In genomic region chr9:93871286-93871685, GRCh38 we compare ENCODE assay signal across 25 cellular contexts.
DNase-seq lines count a peak whose midpoint lies in the region; ATAC-seq, FAIRE-seq and TF ChIP-seq lines count a peak whose summit lies in the region.
"Had no signal": no experiment of that assay in that cellular context is flagged by ENCODE, and none has a peak within 500 bp of the region (broad histone marks: within the 10 kb centered on the region; RNA-seq: fewer than 3 reads in every experiment).

No MANE protein-coding gene starts in this region.

- H3K36me3 Mint-ChIP-seq in GM23338 (ENCODE audit: low read depth) (peaks cover 16% of the 10 kb centered on the region), H9 (ENCODE audit: insufficient read depth in 1 of 3, low read depth in 3 of 3) (peaks cover 11 to 23% (median 14%) of the 10 kb centered on the region in 3 experiments)
- H3K36me3 Mint-ChIP-seq: CD14-positive monocyte had no signal

- TF ChIP-seq POLR2A in H1 (IDR thresholded peaks at IDR 0.05; ENCODE audit: control extremely low read depth in 1 of 2, low read depth in 2 of 2, low read length in 2 of 2) (no peak), HepG2 (IDR thresholded peaks at IDR 0.05; ENCODE audit: insufficient read depth in 1 of 2, low read depth in 2 of 2, low read length in 2 of 2) (no peak), GM12892 (IDR thresholded peaks at IDR 0.05; ENCODE audit: low read depth, low read length) (no peak)

- H3K4me3 ChIP-seq in GM23338 (no peak overlapping the region), H1 (ENCODE audit: extremely low read depth in 1 of 4, insufficient read depth in 2 of 4, low read depth in 3 of 4, low read length in 4 of 4) (no peak overlapping the region), HepG2 (replicated peaks in 1 of 3; ENCODE audit: insufficient read depth in 1 of 3, low read depth in 2 of 3, low read length in 3 of 3) (no peak overlapping the region)

- H2AK5ac ChIP-seq in H9 (ENCODE audit: insufficient read length, low read length): no peak overlapping the region
- no peak overlapping the region for H2AK5ac ChIP-seq in H1 (ENCODE audit: low read depth, low read length)

- H3K14ac ChIP-seq in H9 (ENCODE audit: insufficient read depth, low read length): no peak overlapping the region
- H3K14ac ChIP-seq in H1 (ENCODE audit: insufficient read length): no peak overlapping the region

- H3K27ac ChIP-seq in GM23338 (ENCODE audit: low read depth): no peak overlapping the region
- no peak overlapping the region for H3K27ac ChIP-seq in H9 (ENCODE audit: insufficient read length, low read depth, low read length)
- H3K27ac ChIP-seq in H1 (ENCODE audit: low read depth, low read length): no peak overlapping the region
- H3K27ac ChIP-seq in HepG2 (ENCODE audit: extremely low read length, insufficient read depth, low read length): no peak overlapping the region
- H3K27ac ChIP-seq: KMS-11, RWPE1 had no signal

- WGBS in H9 (ENCODE audit: extremely low coverage, insufficient read length, low lambda C conversion rate): no CpG with 5 or more reads among the region's 4 CpGs
- 87% methylated on average over 4 of the region's 4 CpGs; no CpG with 5 or more reads in 1 of the 2 experiments for WGBS in H1 (ENCODE audit: extremely low coverage in 1 of 2, insufficient coverage in 1 of 2, insufficient read length in 1 of 2, insufficient replicate concordance in 2 of 2, low coverage in 1 of 2, low lambda C conversion rate in 2 of 2, missing lambda C conversion rate in 1 of 2), 2 experiments
- 19% methylated on average over 3 of the region's 4 CpGs for WGBS in HepG2 (ENCODE audit: low lambda C conversion rate)

- H2BK5ac ChIP-seq in H9 (ENCODE audit: insufficient read length, low read length) (no peak overlapping the region), H1 (ENCODE audit: low read depth, low read length) (no peak overlapping the region)

- H3K4me2 ChIP-seq in GM23338 (no peak overlapping the region), H9 (ENCODE audit: insufficient read depth, insufficient read length, low read length) (no peak overlapping the region), H1 (ENCODE audit: insufficient read depth in 1 of 2, low read depth in 2 of 2, low read length in 2 of 2) (no peak overlapping the region), HepG2 (ENCODE audit: low read depth, low read length) (no peak overlapping the region)
- H3K4me2 ChIP-seq: KMS-11 had no signal

- H3K4me3 Mint-ChIP-seq in GM23338 (no peak overlapping the region), H9 (no peak overlapping the region)
- H3K4me3 Mint-ChIP-seq: CD14-positive monocyte; CD8-positive, alpha-beta memory T cell; T-helper 1 cell treated with Interleukin-12 subunit alpha and Interleukin-12 subunit beta and Interleukin-4 antibody, amounts not matched to agents 30 μg/mL and 1 μg/mL, for 36 hours had no signal

- H3K27me3 ChIP-seq in GM23338 (ENCODE audit: insufficient read depth) (no peaks in the 10 kb centered on the region), H9 (ENCODE audit: insufficient read depth, low read length) (no peaks in the 10 kb centered on the region), H1 (replicated peaks in 1 of 4; ENCODE audit: control insufficient read depth in 3 of 4, extremely low read depth in 1 of 4, insufficient read depth in 3 of 4, low read length in 3 of 4) (no peaks in the 10 kb centered on the region; a peak in 1 of 7 replicates), HepG2 (ENCODE audit: control insufficient read depth in 1 of 2, insufficient read depth in 2 of 2, low read length in 2 of 2) (peaks cover 0 to 5% of the 10 kb centered on the region in 2 experiments; a peak in 1 of 5 replicates)
- H3K27me3 ChIP-seq: BE2C had no signal

- peaks cover 10% of the 10 kb centered on the region; the same call in 1 of the 2 replicates for H3K4me1 ChIP-seq in GM23338 (ENCODE audit: insufficient read depth)
- peaks cover 3% of the 10 kb centered on the region; the same call in 1 of the 2 replicates for H3K4me1 ChIP-seq in H9 (ENCODE audit: insufficient read depth, low read length)
- peaks cover 1 to 10% (median 9%) of the 10 kb centered on the region in 4 experiments; a peak in 5 of 7 replicates for H3K4me1 ChIP-seq in H1 (replicated peaks in 1 of 4; ENCODE audit: control insufficient read depth in 3 of 4, insufficient read depth in 4 of 4, low read length in 3 of 4)
- no peaks in the 10 kb centered on the region for H3K4me1 ChIP-seq in HepG2 (ENCODE audit: insufficient read depth, low read length)
- H3K4me1 ChIP-seq: BE2C had no signal

- H2BK120ac ChIP-seq in H9 (ENCODE audit: low read depth, low read length, poor library complexity, severe bottlenecking) (no peak overlapping the region), H1 (replicated peaks; ENCODE audit: low read depth, low read length) (no peak overlapping the region)

- H2AFZ ChIP-seq in GM23338 (no peak overlapping the region), H9 (ENCODE audit: low read length) (no peak overlapping the region), H1 (ENCODE audit: low read length) (no peak overlapping the region), HepG2 (ENCODE audit: low read length) (no peak overlapping the region)

- H3F3A ChIP-seq in GM23338 (replicated peaks; ENCODE audit: low read depth): no peaks in the 10 kb centered on the region

- H3K18ac ChIP-seq in H9 (ENCODE audit: insufficient read length, low read depth, low read length) (no peak overlapping the region), H1 (ENCODE audit: extremely low read depth, low read length) (no peak overlapping the region)

- no peaks in the 10 kb centered on the region for H3K79me2 ChIP-seq in GM23338 (replicated peaks; ENCODE audit: insufficient read depth)
- H3K79me2 ChIP-seq in H9 (ENCODE audit: insufficient read depth, low read length): no peaks in the 10 kb centered on the region
- no peaks in the 10 kb centered on the region for H3K79me2 ChIP-seq in H1 (ENCODE audit: control insufficient read depth in 1 of 2, insufficient read depth in 2 of 2, low read length in 2 of 2)
- no peaks in the 10 kb centered on the region for H3K79me2 ChIP-seq in HepG2 (ENCODE audit: insufficient read depth, low read length)

- TF ChIP-seq RAD21 in H1 (IDR thresholded peaks at IDR 0.05 in 1 of 2, conservative IDR thresholded peaks at IDR 0.05 in 1 of 2; ENCODE audit: low read depth in 2 of 2, low read length in 2 of 2) (peak; percentile 48 to 52), HepG2 (CRISPR knock-in tag; IDR thresholded peaks at IDR 0.05) (peak; percentile 35; the same call in 1 of the 2 replicates)

- no peaks in the 10 kb centered on the region for H3K79me1 ChIP-seq in H9 (ENCODE audit: insufficient read depth, low read depth, low read length, poor library complexity, severe bottlenecking)
- no peaks in the 10 kb centered on the region for H3K79me1 ChIP-seq in H1 (ENCODE audit: low read depth, low read length)

- no TSS peak for BruUV-seq in HepG2 (replicated peaks; lab: Mats Ljungman, UMichigan)

- CTCF ChIA-PET in H1 (lab: Charles Lee; ENCODE audit: partially characterized antibody): interaction anchor here (1.4 to 1.9 kb wide), 3 partner anchors 9 to 51 kb away, joined by 4 to 6 read pairs (median 4); no protein-coding TSS in a partner anchor
- CTCF ChIA-PET in HepG2 (lab: Yijun Ruan, JAX; ENCODE audit: low intra/inter-chr PET ratio, low total read pairs): interaction anchor here (1.2 kb wide), 1 partner anchor 92 kb away, joined by 3 read pairs; no protein-coding TSS in a partner anchor

- H3K23ac ChIP-seq in H9 (ENCODE audit: insufficient read length, low read depth, low read length) (no peak overlapping the region), H1 (ENCODE audit: insufficient read length) (no peak overlapping the region)

- H3K27me3 Mint-ChIP-seq in GM23338 (ENCODE audit: insufficient read depth, low read depth, poor library complexity) (peaks cover 3% of the 10 kb centered on the region), H9 (ENCODE audit: low read depth) (peaks cover 15% of the 10 kb centered on the region)

- ATAC-seq in GM23338: peak; percentile 51; the same call in 2 of the 3 replicates
- ATAC-seq in HepG2: peak; percentile 73
- no peak for ATAC-seq in GM21529 (IDR thresholded peaks at IDR 0.05; ENCODE audit: unreplicated experiment)
- ATAC-seq: Panc1 had no signal

- in situ Hi-C loops in HepG2 (cut with HindIII; ENCODE audit: extremely low pct_ligation_motif_present, low pct_unique_long_range_greater_than_20kb): no loop called here

- H4K5ac ChIP-seq in H9 (ENCODE audit: insufficient read length, low read depth, low read length) (no peak overlapping the region), H1 (ENCODE audit: insufficient read length, low read depth, low read length) (no peak overlapping the region)

- H3T11ph ChIP-seq in H9 (ENCODE audit: low read length): no peak overlapping the region

- H4K20me1 ChIP-seq in GM23338 (replicated peaks; ENCODE audit: insufficient read depth) (no peaks in the 10 kb centered on the region), H9 (ENCODE audit: control insufficient read depth, insufficient read depth, insufficient read length) (no peaks in the 10 kb centered on the region), H1 (replicated peaks in 1 of 2; ENCODE audit: control insufficient read depth in 1 of 2, insufficient read depth in 2 of 2, low read length in 2 of 2) (no peaks in the 10 kb centered on the region), HepG2 (ENCODE audit: insufficient read depth, low read length) (no peaks in the 10 kb centered on the region)

- H4K91ac ChIP-seq in H9 (ENCODE audit: insufficient read length, low read depth, low read length) (no peak overlapping the region), H1 (replicated peaks; ENCODE audit: insufficient read length, low read length) (no peak overlapping the region)

- peaks cover 21% of the 10 kb centered on the region for H3K9me3 ChIP-seq in H9 (ENCODE audit: control insufficient read depth, low read depth, low read length)
- peaks cover 19 to 22% of the 10 kb centered on the region in 2 experiments for H3K9me3 ChIP-seq in H1 (ENCODE audit: insufficient read depth in 2 of 2, low read depth in 1 of 2, low read length in 1 of 2)
- peaks cover 26% of the 10 kb centered on the region for H3K9me3 ChIP-seq in HepG2 (ENCODE audit: low read length)
- H3K9me3 ChIP-seq: BE2C had no signal

- H3K56ac ChIP-seq in H9 (ENCODE audit: insufficient read length, low read depth, low read length) (no peak overlapping the region), H1 (replicated peaks; ENCODE audit: insufficient read length, low read depth, low read length) (no peak overlapping the region)

- H3K4me1 Mint-ChIP-seq in GM23338 (peaks cover 15% of the 10 kb centered on the region), H9 (peaks cover 11 to 24% of the 10 kb centered on the region in 2 experiments)
- H3K4me1 Mint-ChIP-seq: CD14-positive monocyte; CD8-positive, alpha-beta memory T cell had no signal

- H3K36me3 ChIP-seq in GM23338 (ENCODE audit: insufficient read depth) (peaks cover 9% of the 10 kb centered on the region; the same call in 1 of the 2 replicates), H1 (ENCODE audit: control insufficient read depth in 2 of 4, insufficient read depth in 4 of 4, low read length in 3 of 4) (no peaks in the 10 kb centered on the region), HepG2 (replicated peaks in 1 of 2; ENCODE audit: control insufficient read depth in 1 of 2, insufficient read depth in 2 of 2, low read length in 2 of 2) (no peaks in the 10 kb centered on the region)
- H3K36me3 ChIP-seq: BE2C had no signal

- H3K9me3 Mint-ChIP-seq in GM23338: peaks cover 35% of the 10 kb centered on the region
- peaks cover 30 to 33% of the 10 kb centered on the region in 2 experiments for H3K9me3 Mint-ChIP-seq in H9

- no peak overlapping the region for H2BK20ac ChIP-seq in H9 (ENCODE audit: low read depth, low read length, poor library complexity, severe bottlenecking)
- no peak overlapping the region for H2BK20ac ChIP-seq in H1 (ENCODE audit: low read length)

- H3K23me2 ChIP-seq in H9 (ENCODE audit: insufficient read length, low read depth, low read length, poor library complexity, severe bottlenecking): no peaks in the 10 kb centered on the region
- no peaks in the 10 kb centered on the region for H3K23me2 ChIP-seq in H1 (ENCODE audit: low read depth, low read length)

- intact Hi-C loops in HepG2 (cut with micrococcal nuclease; ENCODE audit: unreplicated experiment): no loop called here

- POLR2A ChIA-PET in H1 (lab: Charles Lee; ENCODE audit: partially characterized antibody) (no interaction called here), HepG2 (lab: Yijun Ruan, JAX) (no interaction called here)

- H2BK15ac ChIP-seq in H9 (ENCODE audit: low read depth, low read length): no peak overlapping the region
- no peak overlapping the region for H2BK15ac ChIP-seq in H1 (ENCODE audit: low read length)

- H4K8ac ChIP-seq in H9 (replicated peaks; ENCODE audit: insufficient read length, low read depth, low read length) (no peak overlapping the region), H1 (ENCODE audit: extremely low read depth, insufficient read depth, low read length) (no peak overlapping the region)

- H3K9ac ChIP-seq in H9 (ENCODE audit: extremely low read depth, insufficient read length, low read length): no peak overlapping the region
- H3K9ac ChIP-seq in H1 (replicated peaks in 1 of 4; ENCODE audit: extremely low read depth in 1 of 4, low read depth in 3 of 4, low read length in 3 of 4): no peak overlapping the region
- no peak overlapping the region for H3K9ac ChIP-seq in HepG2 (ENCODE audit: insufficient read depth, low read depth, low read length)
- H3K9ac ChIP-seq: KMS-11 had no signal

- DNase-seq in GM23338 (ENCODE audit: low spot score) (peak; percentile 21), H9 (peak; percentile 30), H1 (ENCODE audit: low read depth in 1 of 2, low spot score in 2 of 2) (no peak), HepG2 (ENCODE audit: low spot score) (no peak), GM12892 (ENCODE audit: insufficient read length) (no peak)
- no peak for DNase-seq in stimulated activated CD4-positive, alpha-beta T cell treated with anti-CD3 and anti-CD28 coated beads, Interleukin-1b, Interleukin-23, amount 100 ng/mL, for 48 hours
- DNase-seq: BE2C; CD8-positive, alpha-beta memory T cell; DMS 273 treated with DMSO at 0.1 percent for 48 hours; DND-41; GOT3; IMR-90; MM.1S; NCI-H2029; NCI-H446 treated with DMSO at 0.1 percent for 48 hours; NCI-H526; NCI-H82; SHP77; SW 1271 had no signal

- TF ChIP-seq CTCF in GM23338 (conservative IDR thresholded peaks at IDR 0.05; ENCODE audit: low read depth in 2 of 2) (peak; percentile 9 to 57; a peak in 2 of 4 replicates), H9 (conservative IDR thresholded peaks at IDR 0.05) (peak; percentile 43; the same call in 2 of the 3 replicates), H1 (IDR thresholded peaks at IDR 0.05; ENCODE audit: control extremely low read depth in 1 of 3, insufficient read depth in 1 of 3, low read depth in 1 of 3, low read length in 3 of 3) (peak in 1 of 3 experiments; percentile 40; a peak in 2 of 4 replicates), HepG2 (CRISPR knock-in tag; IDR thresholded peaks at IDR 0.05) (peak; percentile 64)

- H3K27ac Mint-ChIP-seq in GM23338 (no peak overlapping the region), H9 (no peak overlapping the region)
- H3K27ac Mint-ChIP-seq: CD14-positive monocyte; T-helper 1 cell treated with Interleukin-12 subunit alpha and Interleukin-12 subunit beta and Interleukin-4 antibody, amounts not matched to agents 30 μg/mL and 1 μg/mL, for 36 hours had no signal

- H2BK12ac ChIP-seq in H9 (ENCODE audit: insufficient read length, low read depth, low read length) (no peak overlapping the region), H1 (ENCODE audit: low read depth, low read length) (no peak overlapping the region)

- H3K4ac ChIP-seq in H9 (ENCODE audit: low read depth, low read length) (no peak overlapping the region), H1 (replicated peaks; ENCODE audit: insufficient read length, low read depth, low read length) (no peak overlapping the region)

- FAIRE-seq in H1 (lab: Jason Lieb, UNC) (no peak), HepG2 (lab: Jason Lieb, UNC) (no peak), GM12892 (lab: Jason Lieb, UNC) (no peak)

- TF ChIP-seq EP300 in H1 (IDR thresholded peaks at IDR 0.05; ENCODE audit: borderline replicate concordance in 1 of 2, low read depth in 2 of 2, low read length in 2 of 2): no peak
- TF ChIP-seq EP300 in HepG2 (IDR thresholded peaks at IDR 0.05; ENCODE audit: low read depth in 2 of 2, low read length in 2 of 2): no peak
- TF ChIP-seq EP300 in HepG2 (CRISPR knock-in tag; IDR thresholded peaks at IDR 0.05; ENCODE audit: borderline replicate concordance): no peak

- H3K9me2 ChIP-seq in GM23338 (ENCODE audit: insufficient read depth): no peaks in the 10 kb centered on the region

Comparison
In these comparisons a context has a peak if more than half of its experiments do, and no peak if none do; other contexts are left out.
1. DNase-seq: peak in GM23338 (single experiment) and H9 (single experiment); none in H1 (0 of 2), HepG2 (single experiment), stimulated activated CD4-positive, alpha-beta T cell treated with anti-CD3 and anti-CD28 coated beads, Interleukin-1b, Interleukin-23, amount 100 ng/mL, for 48 hours (single experiment) and GM12892 (single experiment).